ENCODE assay signal across 26 cellular contexts in the genomic region with DNA sequence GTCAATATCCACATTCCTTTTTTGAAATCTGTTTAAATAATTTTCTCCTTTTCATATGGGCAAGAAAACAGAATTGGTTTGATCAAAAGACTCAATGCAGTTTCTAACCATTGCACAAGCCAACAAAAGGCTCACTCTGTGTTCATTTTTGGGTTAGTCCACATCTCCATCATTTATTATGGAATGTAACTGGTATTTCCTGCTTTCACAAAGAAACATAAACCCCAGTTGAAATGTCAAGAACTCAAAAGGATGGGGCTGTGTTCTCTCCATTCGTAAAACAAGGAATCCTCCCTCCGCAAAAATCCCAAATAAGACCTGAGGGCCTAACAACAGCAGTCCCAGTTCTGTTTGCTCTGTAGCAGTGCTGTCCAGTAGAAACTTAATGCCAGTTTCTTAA.
DNase-seq lines count a peak whose midpoint lies in the region; ATAC-seq, FAIRE-seq and TF ChIP-seq lines count a peak whose summit lies in the region.
"Had no signal": no experiment of that assay in that cellular context is flagged by ENCODE, and none has a peak within 500 bp of the region (broad histone marks: within the 10 kb centered on the region; RNA-seq: fewer than 3 reads in every experiment).

No MANE protein-coding gene starts in this region.

- H3K27ac ChIP-seq in ascending aorta, result peak overlapping the region; percentile 60 to 71
- H3K27ac ChIP-seq in tibial nerve, result peak overlapping the region in 3 of 4 donors; percentile 2 to 80 (median 43)
- H3K27ac ChIP-seq in pancreas, result no peak overlapping the region
- H3K27ac ChIP-seq: testis had no signal

- intact Hi-C loops in ascending aorta (cut with DNase I), result no loop called here
- intact Hi-C loops in pancreas (cut with DNase I), result no loop called here

- H3K27me3 ChIP-seq in ascending aorta (no peaks in the 10 kb centered on the region), tibial nerve (no peaks in the 10 kb centered on the region), pancreas (no peaks in the 10 kb centered on the region)
- H3K27me3 ChIP-seq: testis had no signal

- no peak for ATAC-seq in pancreas
- no peak for ATAC-seq in GM19463 (IDR thresholded peaks at IDR 0.05; ENCODE audit: unreplicated experiment)
- ATAC-seq: mucosa of descending colon; stimulated activated memory B cell treated with anti-CD40 and anti-IgM and Interleukin-4, amounts not matched to agents 10 μg/mL and 1 μg/mL and 100 μg/mL, for 72 hours; T-cell had no signal

- no peak for TF ChIP-seq EP300 in tibial nerve (IDR thresholded peaks at IDR 0.05)

- no peaks in the 10 kb centered on the region for H3K4me1 ChIP-seq in ascending aorta
- peaks cover 0 to 8% (median 0%) of the 10 kb centered on the region in 4 donors for H3K4me1 ChIP-seq in tibial nerve
- no peaks in the 10 kb centered on the region for H3K4me1 ChIP-seq in pancreas
- H3K4me1 ChIP-seq: testis had no signal

- TF ChIP-seq POLR2A in tibial nerve (IDR thresholded peaks at IDR 0.05), result no peak

- no peak for TF ChIP-seq CTCF in ascending aorta (IDR thresholded peaks at IDR 0.05)
- no peak for TF ChIP-seq CTCF in fibroblast of the aortic adventitia (IDR thresholded peaks at IDR 0.05; ENCODE audit: insufficient read depth, low read length)
- no peak for TF ChIP-seq CTCF in tibial nerve (IDR thresholded peaks at IDR 0.05)
- no peak for TF ChIP-seq CTCF in pancreas (IDR thresholded peaks at IDR 0.05)

- WGBS in tibial nerve, 2 donors, result 30 to 36% methylated on average over 2 of the region's 2 CpGs
- WGBS in pancreas, 2 donors, result 85 to 87% methylated on average over 2 of the region's 2 CpGs

- DNase-seq in GM03348 (ENCODE audit: low spot score) (peak; percentile 52), ascending aorta (ENCODE audit: low spot score in 2 of 2) (no peak), fibroblast of the aortic adventitia (ENCODE audit: low read depth) (peak; percentile 72), tibial nerve (ENCODE audit: low spot score in 2 of 2) (no peak), NCI-H1930 (lab: John Stamatoyannopoulos, UW) (no peak), pancreas (no peak)
- DNase-seq in central memory CD4-positive, alpha-beta T cell, result no peak
- DNase-seq: activated CD4-positive, alpha-beta T cell treated with anti-CD3 and anti-CD28 coated beads for 4 hours; activated naive CD4-positive, alpha-beta T cell treated with anti-CD3 and anti-CD28 coated beads for 36 hours; activated T-cell treated with anti-CD3 and anti-CD28 coated beads, Interleukin-2, amount 50 U/mL, for 48 hours; Caco-2; DMS79 treated with DMSO at 0.1 percent for 48 hours; effector CD8-positive, alpha-beta T cell; hippocampal formation; mucosa of descending colon; NCI-H146; NCI-H748 treated with DMSO at 0.1 percent for 48 hours; nephron progenitor cell; stimulated activated CD4-positive, alpha-beta T cell treated with anti-CD3 and anti-CD28 coated beads, Interleukin-1b, Interleukin-23, amount 100 ng/mL, for 48 hours; T-cell; testis had no signal

- no peaks in the 10 kb centered on the region for H3K36me3 ChIP-seq in ascending aorta
- no peaks in the 10 kb centered on the region for H3K36me3 ChIP-seq in tibial nerve
- no peaks in the 10 kb centered on the region for H3K36me3 ChIP-seq in pancreas

- H3K4me3 ChIP-seq in ascending aorta, result no peak overlapping the region
- no peak overlapping the region for H3K4me3 ChIP-seq in fibroblast of the aortic adventitia (ENCODE audit: low read depth, low read length)
- no peak overlapping the region for H3K4me3 ChIP-seq in tibial nerve
- no peak overlapping the region for H3K4me3 ChIP-seq in pancreas
- H3K4me3 ChIP-seq: mucosa of descending colon, testis had no signal

- no peak for FAIRE-seq in pancreas (lab: Jason Lieb, UNC)
- FAIRE-seq: GM12892, islet of Langerhans, TTC549 had no signal

- no peaks in the 10 kb centered on the region for H3K9me3 ChIP-seq in ascending aorta
- H3K9me3 ChIP-seq in tibial nerve, result peaks cover 0 to 5% (median 2%) of the 10 kb centered on the region in 4 donors
- H3K9me3 ChIP-seq in pancreas, result no peaks in the 10 kb centered on the region
- H3K9me3 ChIP-seq: Caco-2, mucosa of descending colon, testis had no signal

Comparison
In these comparisons a context has a peak if more than half of its experiments do, and no peak if none do; other contexts are left out.
1. DNase-seq: peak in GM03348 (single experiment) and fibroblast of the aortic adventitia (single experiment); none in ascending aorta (0 of 2), tibial nerve (0 of 2), central memory CD4-positive, alpha-beta T cell (single experiment), NCI-H1930 (0 of 2) and pancreas (0 of 6).
2. H3K27ac ChIP-seq: peak in ascending aorta (2 of 2) and tibial nerve (3 of 4); none in pancreas (0 of 4).